16 cellular contexts compared by ENCODE assay signal in the genomic region with DNA sequence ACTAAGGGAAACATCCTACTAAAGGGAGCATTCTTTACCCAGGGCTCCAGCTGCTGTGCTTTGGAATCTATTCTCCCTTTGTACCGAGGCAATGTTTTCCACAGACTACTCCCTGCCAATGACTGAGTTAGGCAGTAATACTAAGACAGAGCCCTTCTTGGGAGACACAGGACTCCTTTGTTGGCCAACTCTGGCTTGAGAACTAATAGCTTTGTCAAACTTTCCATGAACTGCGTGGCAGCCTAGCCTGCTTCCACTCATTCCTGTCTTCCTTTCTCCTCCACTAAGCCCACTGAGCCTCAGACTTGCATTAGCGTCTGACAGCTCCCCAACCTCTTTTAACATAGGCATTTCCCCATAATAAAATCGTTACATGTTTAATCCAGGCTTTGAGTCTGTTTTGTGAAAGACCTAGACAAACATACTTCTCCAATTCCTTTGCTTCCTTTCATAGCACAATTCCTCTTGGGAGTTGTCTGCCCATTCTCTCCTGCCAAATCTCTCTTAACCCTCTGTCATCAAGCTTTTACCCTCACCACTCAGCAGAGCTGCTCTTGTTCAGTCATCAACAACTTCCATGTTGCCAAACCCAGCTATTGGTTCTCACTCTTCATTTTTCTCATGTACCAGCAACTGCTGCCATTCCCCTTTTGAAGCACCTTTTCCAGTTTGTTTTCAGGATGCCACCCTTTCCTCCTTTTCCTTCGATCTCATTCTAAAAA.
A peak's percentile ranks its signal among the peaks of the same experiment; 100 is the strongest.
DNase-seq lines count a peak whose midpoint lies in the region; ATAC-seq and TF ChIP-seq lines count a peak whose summit lies in the region.
"Had no signal": no experiment of that assay in that cellular context is flagged by ENCODE, and none has a peak within 500 bp of the region (broad histone marks: within the 10 kb centered on the region; RNA-seq: fewer than 3 reads in every experiment).

No MANE protein-coding gene starts in this region.

- intact Hi-C loops in right cardiac atrium (cut with DNase I) (loop anchor here in 1 of 4 donors (10.0 kb wide), 1 partner anchor 246 kb away; no protein-coding TSS in a partner anchor), sigmoid colon (cut with DNase I) (no loop called here)

- H3K9me3 ChIP-seq in right cardiac atrium (ENCODE audit: control insufficient read depth, low read length) (no peaks in the 10 kb centered on the region), sigmoid colon (no peaks in the 10 kb centered on the region)
- H3K9me3 ChIP-seq: lower lobe of right lung, upper lobe of left lung had no signal

- H3K4me1 ChIP-seq in right cardiac atrium (ENCODE audit: control insufficient read depth, insufficient read depth, low read length), result no peaks in the 10 kb centered on the region
- H3K4me1 ChIP-seq in sigmoid colon, result peaks cover 0 to 9% (median 3%) of the 10 kb centered on the region in 4 donors
- H3K4me1 ChIP-seq: lower lobe of right lung, upper lobe of left lung had no signal

- TF ChIP-seq POLR2A in sigmoid colon (IDR thresholded peaks at IDR 0.05) (no peak), erythroblast (IDR thresholded peaks at IDR 0.05; ENCODE audit: low read length) (no peak)

- peak; percentile 94 to 95 for ATAC-seq in right cardiac atrium
- ATAC-seq in GM19328 (IDR thresholded peaks at IDR 0.05; ENCODE audit: unreplicated experiment), result no peak
- ATAC-seq: lower lobe of right lung; natural killer cell treated with Interleukin-12 subunit alpha and Interleukin-12 subunit beta and Interleukin-15 and Interleukin-18, amount 100 ng/mL, for 72 hours had no signal

- peak overlapping the region; percentile 68 to 86 for H3K27ac ChIP-seq in coronary artery
- peak overlapping the region; percentile 81 for H3K27ac ChIP-seq in right cardiac atrium (ENCODE audit: low read length)
- peak overlapping the region in 3 of 4 donors; percentile 23 to 43 (median 29) for H3K27ac ChIP-seq in sigmoid colon
- H3K27ac ChIP-seq: lower lobe of right lung, RWPE1, upper lobe of left lung, WERI-Rb-1 had no signal

- peak; percentile 91 for DNase-seq in COLO829 (ENCODE audit: low spot score)
- peak; percentile 75 for DNase-seq in coronary artery (ENCODE audit: low spot score)
- DNase-seq in right cardiac atrium, result peak; percentile 38 to 56 (median 38)
- peak; percentile 68 for DNase-seq in sigmoid colon
- DNase-seq in NOMO-1 treated with dmso at 0.1 percent for 144 hours (lab: John Stamatoyannopoulos, UW; ENCODE audit: unreplicated experiment), result no peak
- DNase-seq in NOMO-1 treated with DMSO at 0.1 percent for 48 hours (lab: John Stamatoyannopoulos, UW; ENCODE audit: unreplicated experiment), result no peak
- no peak for DNase-seq in erythroblast (lab: John Stamatoyannopoulos, UW)
- DNase-seq: activated effector memory CD4-positive, alpha-beta T cell treated with Interleukin-2 at 50 U/mL for 16 hours; HFFc6; IMR-90; lower lobe of right lung; upper lobe of left lung; WERI-Rb-1 had no signal

- no peak for TF ChIP-seq EP300 in sigmoid colon (IDR thresholded peaks at IDR 0.05)

- H3K4me3 ChIP-seq in coronary artery (peak overlapping the region; percentile 31), right cardiac atrium (ENCODE audit: low read length) (no peak overlapping the region), sigmoid colon (no peak overlapping the region)
- H3K4me3 ChIP-seq: lower lobe of right lung, upper lobe of left lung had no signal

- H3K27me3 ChIP-seq in right cardiac atrium (ENCODE audit: control insufficient read depth, insufficient read depth), result no peaks in the 10 kb centered on the region
- no peaks in the 10 kb centered on the region for H3K27me3 ChIP-seq in sigmoid colon
- H3K27me3 ChIP-seq: upper lobe of left lung had no signal

- TF ChIP-seq CTCF in coronary artery (IDR thresholded peaks at IDR 0.05) (no peak), sigmoid colon (IDR thresholded peaks at IDR 0.05) (no peak)

- WGBS in right cardiac atrium, result 51% methylated on average over 5 of the region's 5 CpGs
- 58 to 60% methylated on average over 5 of the region's 5 CpGs for WGBS in sigmoid colon, 2 donors

- no peaks in the 10 kb centered on the region for H3K36me3 ChIP-seq in sigmoid colon
- H3K36me3 ChIP-seq: lower lobe of right lung, upper lobe of left lung, WERI-Rb-1 had no signal

Comparison
In these comparisons a context has a peak if more than half of its experiments do, and no peak if none do; other contexts are left out.
1. DNase-seq: peak in COLO829 (single experiment), coronary artery (single experiment), right cardiac atrium (3 of 3) and sigmoid colon (single experiment); none in NOMO-1 treated with dmso at 0.1 percent for 144 hours (single experiment), NOMO-1 treated with DMSO at 0.1 percent for 48 hours (single experiment) and erythroblast (0 of 2).
2. H3K27ac ChIP-seq: peak in every context shown above with its lines; median percentile 81 in right cardiac atrium; 77 in coronary artery; 29 in sigmoid colon.